35 cellular contexts compared by ENCODE assay signal in the genomic region with DNA sequence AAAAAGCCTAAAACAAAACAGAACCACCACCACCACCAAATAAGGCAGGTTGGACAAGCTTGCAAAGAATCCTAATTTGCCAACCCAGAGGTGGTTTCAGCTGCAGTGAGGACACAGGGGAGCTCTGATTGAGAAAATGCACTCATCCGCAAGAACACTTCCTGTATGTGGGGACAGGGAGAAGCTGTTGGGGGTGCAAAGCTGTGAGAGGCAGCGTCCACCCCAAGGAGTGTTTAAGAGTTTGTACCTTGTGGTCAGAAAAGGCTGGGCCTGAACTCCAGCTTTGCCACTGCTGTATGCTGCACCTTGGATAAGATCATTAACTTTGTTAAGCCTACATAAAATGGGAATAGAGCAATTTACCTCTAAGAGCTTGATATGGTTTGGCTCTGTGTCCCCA.
"Had no signal": no experiment of that assay in that cellular context is flagged by ENCODE, and none has a peak within 500 bp of the region (broad histone marks: within the 10 kb centered on the region; RNA-seq: fewer than 3 reads in every experiment).

No MANE protein-coding gene starts in this region.

- H3K4me3 ChIP-seq: PC-9 had no signal

- DNase-seq: activated CD4-positive, alpha-beta T cell treated with anti-CD3 and anti-CD28 coated beads for 1 hour; activated CD4-positive, alpha-beta T cell treated with anti-CD3 and anti-CD28 coated beads for 48 hours; activated CD4-positive, alpha-beta T cell treated with anti-CD3 and anti-CD28 coated beads, Interleukin-2, amount 50 U/mL, for 48 hours; activated CD4-positive, CD25-positive, alpha-beta regulatory T cell; activated CD8-positive, alpha-beta memory T cell treated with anti-CD3 and anti-CD28 coated beads, Interleukin-2, amount 50 U/mL, for 4 hours; activated CD8-positive, alpha-beta T cell treated with anti-CD3 and anti-CD28 coated beads, Interleukin-2, amount 10 ng/mL, durations not matched to agents 7 days and 5 days; activated effector memory CD4-positive, alpha-beta T cell treated with Interleukin-2 at 50 U/mL for 16 hours; activated naive CD4-positive, alpha-beta T cell treated with anti-CD3 and anti-CD28 coated beads, Interleukin-2, amount 50 U/mL, for 16 hours; activated naive CD8-positive, alpha-beta T cell treated with anti-CD3 and anti-CD28 coated beads for 36 hours; activated T-cell treated with anti-CD3 and anti-CD28 coated beads, Interleukin-2, amount 50 U/mL, for 48 hours; amniotic stem cell; aorta; brain microvascular endothelial cell; central memory CD4-positive, alpha-beta T cell; Kasumi-1; KBM-7; MM.1S; MV-4-11; NCI-H1092; NCI-H1436 treated with DMSO at 0.1 percent for 48 hours; NCI-H1694 treated with DMSO at 0.1 percent for 48 hours; NCI-H2029; NCI-H2107; NCI-H2171; NCI-H510A; NCI-H526; NCI-H748 treated with DMSO at 0.1 percent for 48 hours; NK-92 treated with Interleukin-12 subunit alpha and Interleukin-12 subunit beta, amount 100 ng/mL, for 24 hours; PC-9; Right ventricle myocardium superior; SW 1271; T-helper 1 cell; T-helper 2 cell; T-helper 9 cell; WERI-Rb-1 had no signal

- H2AFZ ChIP-seq: PC-9 had no signal

- ATAC-seq: activated CD8-positive, alpha-beta T cell treated with anti-CD3 and anti-CD28 coated beads, Interleukin-2, amount 10 ng/mL, durations not matched to agents 7 days and 5 days had no signal

- H3K36me3 ChIP-seq: brain microvascular endothelial cell, WERI-Rb-1 had no signal

- H3K27me3 ChIP-seq: brain microvascular endothelial cell had no signal

- H3K4me2 ChIP-seq: PC-9 had no signal

- H3K27ac ChIP-seq: brain microvascular endothelial cell, PC-9, WERI-Rb-1 had no signal
